19 cellular contexts compared by ENCODE assay signal in the genomic region with DNA sequence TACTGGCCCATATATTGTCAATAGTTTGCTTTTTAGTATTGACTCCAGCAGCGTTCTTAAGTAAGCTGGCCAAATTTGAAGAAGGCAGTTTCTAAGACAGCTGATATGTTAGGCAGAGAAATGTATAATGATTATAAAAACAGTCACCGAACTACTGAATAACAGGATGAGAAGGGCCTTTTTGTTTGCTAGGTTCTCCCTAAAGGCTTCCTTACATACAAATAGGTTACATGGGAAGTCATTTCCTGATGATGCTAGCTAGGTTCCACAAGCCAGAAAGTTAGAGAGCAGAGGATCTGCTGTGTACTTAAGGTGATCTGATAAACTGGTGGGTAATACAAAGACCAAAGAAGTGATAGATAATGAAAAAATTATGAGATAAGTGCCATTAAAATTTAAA.
"Had no signal": no experiment of that assay in that cellular context is flagged by ENCODE, and none has a peak within 500 bp of the region (broad histone marks: within the 10 kb centered on the region; RNA-seq: fewer than 3 reads in every experiment).

No MANE protein-coding gene starts in this region.

- H3K36me3 ChIP-seq: neural progenitor cell, ovary, thyroid gland had no signal

- ATAC-seq: natural killer cell treated with Interleukin-12 subunit alpha and Interleukin-12 subunit beta and Interleukin-15 and Interleukin-18, amount 100 ng/mL, for 72 hours; right lobe of liver; stimulated activated effector memory CD8-positive, alpha-beta T cell treated with anti-CD3 and anti-CD28 coated beads, Interleukin-12 subunit alpha, Interleukin-12 subunit beta, amount 100 ng/mL, for 72 hours; stimulated activated naive CD8-positive, alpha-beta T cell treated with anti-CD3 and anti-CD28 coated beads, Interleukin-15, Interleukin-2, amounts not matched to agents 100 U/mL and 50 U/mL, for 24 hours had no signal

- H3K27ac Mint-ChIP-seq: memory B cell; natural killer cell treated with Interleukin-12 subunit alpha and Interleukin-12 subunit beta and Interleukin-15 and Interleukin-18, amount 100 ng/mL, for 72 hours; neural progenitor cell; stimulated activated effector memory CD8-positive, alpha-beta T cell treated with anti-CD3 and anti-CD28 coated beads, Interleukin-12 subunit alpha, Interleukin-12 subunit beta, amount 100 ng/mL, for 72 hours; type B pancreatic cell had no signal

- H3K4me3 ChIP-seq: coronary artery, esophagus squamous epithelium, hepatocyte, neural progenitor cell, ovary, right lobe of liver, suprapubic skin, thyroid gland had no signal

- H3K27me3 ChIP-seq: esophagus squamous epithelium, hepatocyte, neural progenitor cell, ovary, right lobe of liver, suprapubic skin, thyroid gland had no signal

- H3K4me3 Mint-ChIP-seq: memory B cell; natural killer cell treated with Interleukin-12 subunit alpha and Interleukin-12 subunit beta and Interleukin-15 and Interleukin-18, amount 100 ng/mL, for 72 hours; neural progenitor cell; stimulated activated effector memory CD8-positive, alpha-beta T cell treated with anti-CD3 and anti-CD28 coated beads, Interleukin-12 subunit alpha, Interleukin-12 subunit beta, amount 100 ng/mL, for 72 hours; type B pancreatic cell had no signal

- H3K4me1 Mint-ChIP-seq: memory B cell; neural progenitor cell; stimulated activated effector memory CD8-positive, alpha-beta T cell treated with anti-CD3 and anti-CD28 coated beads, Interleukin-12 subunit alpha, Interleukin-12 subunit beta, amount 100 ng/mL, for 72 hours had no signal

- DNase-seq: effector memory CD4-positive, alpha-beta T cell; esophagus squamous epithelium; foreskin fibroblast; midbrain; nucleus accumbens; ovary; right lobe of liver; stimulated activated CD4-positive, alpha-beta T cell treated with anti-CD3 and anti-CD28 coated beads, Interleukin-4, amount 100 ng/mL, for 1 hour; stimulated activated CD8-positive, alpha-beta memory T cell treated with anti-CD3 and anti-CD28 coated beads, Interleukin-4, amount 100 ng/mL, for 48 hours; stimulated activated naive CD8-positive, alpha-beta T cell treated with anti-CD3 and anti-CD28 coated beads, Interleukin-15, Interleukin-2, amounts not matched to agents 100 U/mL and 50 U/mL, for 24 hours; thyroid gland had no signal

- H3K9me3 Mint-ChIP-seq: memory B cell; natural killer cell treated with Interleukin-12 subunit alpha and Interleukin-12 subunit beta and Interleukin-15 and Interleukin-18, amount 100 ng/mL, for 72 hours; neural progenitor cell; stimulated activated effector memory CD8-positive, alpha-beta T cell treated with anti-CD3 and anti-CD28 coated beads, Interleukin-12 subunit alpha, Interleukin-12 subunit beta, amount 100 ng/mL, for 72 hours; type B pancreatic cell had no signal

- H3K27me3 Mint-ChIP-seq: memory B cell; natural killer cell treated with Interleukin-12 subunit alpha and Interleukin-12 subunit beta and Interleukin-15 and Interleukin-18, amount 100 ng/mL, for 72 hours; type B pancreatic cell had no signal
